ENCODE assay signal across 9 cellular contexts in genomic region chr7:93711926-93712325, GRCh38.
"Had no signal": no experiment of that assay in that cellular context is flagged by ENCODE, and none has a peak within 500 bp of the region (broad histone marks: within the 10 kb centered on the region; RNA-seq: fewer than 3 reads in every experiment).

No MANE protein-coding gene starts in this region.

- H3K9me3 ChIP-seq: HAP-1 had no signal

- H3K27ac ChIP-seq: GM23248 had no signal

- H3K4me3 ChIP-seq: GM23248, HAP-1 had no signal

- DNase-seq: GM23248, GOT3, H7, HFFc6, IMR-90, KBM-7 had no signal

- ATAC-seq: HCT116 had no signal

- FAIRE-seq: HTR-8/SVneo had no signal

- H2AFZ ChIP-seq: GM23248 had no signal

- H3K4me1 ChIP-seq: HAP-1 had no signal

- H3K36me3 ChIP-seq: HAP-1 had no signal

- H3K9ac ChIP-seq: GM23248 had no signal
